10 cellular contexts compared by ENCODE assay signal in the genomic region with DNA sequence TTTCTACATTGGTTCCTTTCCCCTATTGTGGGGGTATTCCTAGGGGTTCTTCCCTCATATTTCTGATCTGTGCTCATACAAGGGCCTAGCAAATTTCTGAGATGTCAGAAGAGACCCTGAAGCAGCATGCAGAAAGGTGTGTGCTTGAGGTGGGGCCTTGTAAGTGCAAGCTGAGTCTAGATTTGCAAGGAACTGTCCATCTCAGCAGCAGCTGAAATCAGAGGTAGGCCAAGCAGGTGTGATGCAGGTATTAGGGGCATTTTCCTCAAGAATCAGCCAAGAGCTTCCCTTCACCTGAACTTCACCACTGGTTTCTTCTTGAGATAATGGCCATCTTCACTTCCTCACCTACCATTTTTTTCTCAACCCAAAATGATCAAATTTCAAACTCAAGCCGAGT. TPM values are rescaled to one million over a fixed set of nuclear protein-coding genes. Genes with fewer than 3 reads are reported as not detected.
"Had no signal": no experiment of that assay in that cellular context is flagged by ENCODE, and none has a peak within 500 bp of the region (broad histone marks: within the 10 kb centered on the region; RNA-seq: fewer than 3 reads in every experiment).

No MANE protein-coding gene starts in this region.

- H3K4me3 ChIP-seq: GM23248, GM23338 had no signal

- ATAC-seq: GM23338, HCT116 had no signal

- H3K27ac Mint-ChIP-seq: GM23338, H9, HFFc6 had no signal

- H3K4me3 Mint-ChIP-seq: GM23338, H9, HFFc6 had no signal

- DNase-seq: GM23248, GOT3, H7, H9, HCEC 1CT, HFFc6 had no signal

- H3K4me2 ChIP-seq: GM23338 had no signal

- FAIRE-seq: H1, H54 had no signal

- H3K27ac ChIP-seq: GM23248 had no signal

- H3K9ac ChIP-seq: GM23248 had no signal

- H3K9me3 Mint-ChIP-seq: GM23338, HFFc6 had no signal

- H3K4me1 Mint-ChIP-seq: GM23338, H9 had no signal

- H2AFZ ChIP-seq: GM23248, GM23338 had no signal

RNA-seq across cellular contexts. Expression of gene ASB9, which starts 45.1 kb away (rescaled TPM):
- total RNA-seq: H9 had no signal
